18 cellular contexts compared by ENCODE assay signal in the genomic region with DNA sequence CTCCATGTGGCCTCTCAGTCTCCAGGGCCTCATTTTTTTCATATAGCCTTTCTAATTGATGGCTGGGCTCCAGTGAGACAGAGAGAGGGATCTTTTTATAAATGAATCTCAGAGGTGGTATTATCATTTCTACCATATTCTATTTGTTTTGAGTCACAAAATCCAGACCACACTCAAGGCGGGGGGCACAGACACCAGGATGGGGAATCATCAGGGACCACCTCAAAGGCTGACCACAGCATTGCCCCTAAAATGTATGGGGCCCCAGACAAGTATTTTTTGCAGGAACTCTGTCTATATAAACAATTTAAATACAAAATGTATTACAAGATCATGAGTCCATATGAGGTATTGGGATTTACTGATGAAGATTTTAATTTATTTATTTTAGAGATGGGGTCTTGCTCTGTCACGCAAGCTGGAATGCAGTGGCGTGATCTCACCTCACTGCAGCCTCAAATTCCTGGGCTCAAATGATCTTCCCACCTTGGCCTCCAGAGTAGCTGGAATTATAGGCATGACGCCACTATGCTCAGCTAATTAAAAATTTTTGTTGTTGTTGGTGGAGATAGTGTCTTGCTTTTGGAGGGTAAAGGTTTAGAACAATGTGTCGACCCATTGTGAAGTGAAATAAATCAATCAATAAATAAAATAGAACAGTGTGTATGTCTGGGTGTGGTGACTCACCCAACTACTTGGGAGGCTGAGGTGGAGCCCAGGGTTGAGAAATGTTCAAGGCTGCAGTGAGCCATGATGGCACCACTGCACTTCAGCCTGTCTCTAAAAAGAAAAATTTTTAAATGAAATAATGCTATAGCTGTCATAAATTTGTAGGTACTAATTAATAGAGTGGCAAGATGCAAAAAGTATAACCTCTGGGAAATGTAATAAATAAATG. TPM values are rescaled to one million over a fixed set of nuclear protein-coding genes. Genes with fewer than 3 reads are reported as not detected.
"Had no signal": no experiment of that assay in that cellular context is flagged by ENCODE, and none has a peak within 500 bp of the region (broad histone marks: within the 10 kb centered on the region; RNA-seq: fewer than 3 reads in every experiment).

No MANE protein-coding gene starts in this region.

- H3K27me3 ChIP-seq: brain microvascular endothelial cell, neural progenitor cell, ovary had no signal

- H3K9me3 ChIP-seq: ovary had no signal

- H3K4me2 ChIP-seq: neural progenitor cell had no signal

- H3K9ac ChIP-seq: neural progenitor cell had no signal

- H3K27ac ChIP-seq: brain microvascular endothelial cell, neural progenitor cell, ovary had no signal

- H3K4me1 ChIP-seq: neural progenitor cell had no signal

- H3K36me3 ChIP-seq: brain microvascular endothelial cell, neural progenitor cell, ovary had no signal

- ATAC-seq: left lobe of liver; stimulated activated naive CD8-positive, alpha-beta T cell treated with anti-CD3 and anti-CD28 coated beads, Interleukin-15, Interleukin-2, amounts not matched to agents 100 U/mL and 50 U/mL, for 24 hours had no signal

- DNase-seq: activated B cell treated with CpG ODN at 0.5 μM for 24 hours; activated CD4-positive, alpha-beta T cell treated with anti-CD3 and anti-CD28 coated beads, Interleukin-2, amount 10 ng/mL, durations not matched to agents 24 days and 14 days; activated CD8-positive, alpha-beta memory T cell treated with anti-CD3 and anti-CD28 coated beads, Interleukin-2, amount 50 U/mL, for 48 hours; activated naive CD8-positive, alpha-beta T cell treated with anti-CD3 and anti-CD28 coated beads, Interleukin-2, amount 10 ng/mL, durations not matched to agents 7 days and 5 days; anterior cingulate cortex; brain microvascular endothelial cell; cerebellar nuclear complex; naive B cell; ovary; stimulated activated CD4-positive, alpha-beta T cell treated with anti-CD3 and anti-CD28 coated beads, Interleukin-15, amount 100 ng/mL, for 24 hours; stimulated activated CD4-positive, alpha-beta T cell treated with anti-CD3 and anti-CD28 coated beads, Interleukin-4, amount 100 ng/mL, for 24 hours; stimulated activated naive CD8-positive, alpha-beta T cell treated with anti-CD3 and anti-CD28 coated beads, Interleukin-15, Interleukin-2, amounts not matched to agents 100 U/mL and 50 U/mL, for 24 hours; T-helper 2 cell had no signal

- H3K4me3 ChIP-seq: neural progenitor cell, ovary had no signal

- H2AFZ ChIP-seq: neural progenitor cell had no signal

- FAIRE-seq: keratinocyte, TTC549 had no signal

RNA-seq across cellular contexts. Expression of a gene that starts 56.9 kb away (rescaled TPM):
- total RNA-seq: epithelial cell of proximal tubule had no signal
